ENCODE assay signal across 25 cellular contexts in genomic region chr2:239693330-239693729, GRCh38.
A peak's percentile ranks its signal among the peaks of the same experiment; 100 is the strongest.
DNase-seq lines count a peak whose midpoint lies in the region; ATAC-seq, FAIRE-seq and TF ChIP-seq lines count a peak whose summit lies in the region.
"Had no signal": no experiment of that assay in that cellular context is flagged by ENCODE, and none has a peak within 500 bp of the region (broad histone marks: within the 10 kb centered on the region; RNA-seq: fewer than 3 reads in every experiment).

No MANE protein-coding gene starts in this region.

- H3K9me3 ChIP-seq in HepG2 (ENCODE audit: low read length), result no peaks in the 10 kb centered on the region
- no peaks in the 10 kb centered on the region for H3K9me3 ChIP-seq in right lobe of liver
- no peaks in the 10 kb centered on the region for H3K9me3 ChIP-seq in gastrocnemius medialis
- H3K9me3 ChIP-seq: Caco-2, MG63 had no signal

- POLR2A ChIA-PET in HepG2 (lab: Yijun Ruan, JAX), result no interaction called here

- no peaks in the 10 kb centered on the region for H3K79me2 ChIP-seq in HepG2 (ENCODE audit: insufficient read depth, low read length)

- BruUV-seq in HepG2 (replicated peaks; lab: Mats Ljungman, UMichigan), result no TSS peak

- TF ChIP-seq POLR2A in HepG2 (IDR thresholded peaks at IDR 0.05; ENCODE audit: insufficient read depth in 1 of 2, low read depth in 2 of 2, low read length in 2 of 2) (no peak), right lobe of liver (IDR thresholded peaks at IDR 0.05) (no peak), gastrocnemius medialis (IDR thresholded peaks at IDR 0.05) (no peak)

- H2AFZ ChIP-seq in HepG2 (ENCODE audit: low read length), result no peak overlapping the region
- H2AFZ ChIP-seq: GM23248 had no signal

- TF ChIP-seq RAD21 in HepG2 (CRISPR knock-in tag; IDR thresholded peaks at IDR 0.05), result no peak

- H3K4me3 ChIP-seq in HepG2 (replicated peaks in 1 of 3; ENCODE audit: insufficient read depth in 1 of 3, low read depth in 2 of 3, low read length in 3 of 3), result no peak overlapping the region
- H3K4me3 ChIP-seq in right lobe of liver, result no peak overlapping the region
- no peak overlapping the region for H3K4me3 ChIP-seq in gastrocnemius medialis
- H3K4me3 ChIP-seq: GM23248, K562, MG63, SK-N-MC had no signal

- H3K4me1 ChIP-seq in HepG2 (ENCODE audit: insufficient read depth, low read length) (no peaks in the 10 kb centered on the region), right lobe of liver (no peaks in the 10 kb centered on the region), gastrocnemius medialis (peaks cover 33 to 41% of the 10 kb centered on the region in 2 donors)
- H3K4me1 ChIP-seq: Caco-2 had no signal

- TF ChIP-seq CTCF in HepG2 (CRISPR knock-in tag; IDR thresholded peaks at IDR 0.05) (no peak), right lobe of liver (IDR thresholded peaks at IDR 0.05) (no peak), gastrocnemius medialis (IDR thresholded peaks at IDR 0.05 in 4 of 5, conservative IDR thresholded peaks at IDR 0.05 in 1 of 5) (no peak)

- no peaks in the 10 kb centered on the region; the same call in 1 of the 2 replicates for H4K20me1 ChIP-seq in HepG2 (ENCODE audit: insufficient read depth, low read length)

- H3K27me3 ChIP-seq in HepG2 (ENCODE audit: control insufficient read depth in 1 of 2, insufficient read depth in 2 of 2, low read length in 2 of 2) (peaks cover 5 to 65% of the 10 kb centered on the region in 2 experiments; a peak in 4 of 5 replicates), right lobe of liver (no peaks in the 10 kb centered on the region), gastrocnemius medialis (no peaks in the 10 kb centered on the region)
- H3K27me3 ChIP-seq: MG63 had no signal

- H3K36me3 ChIP-seq in HepG2 (replicated peaks in 1 of 2; ENCODE audit: control insufficient read depth in 1 of 2, insufficient read depth in 2 of 2, low read length in 2 of 2) (no peaks in the 10 kb centered on the region), right lobe of liver (no peaks in the 10 kb centered on the region), gastrocnemius medialis (no peaks in the 10 kb centered on the region)
- H3K36me3 ChIP-seq: MG63 had no signal

- in situ Hi-C loops in HepG2 (cut with HindIII; ENCODE audit: extremely low pct_ligation_motif_present, low pct_unique_long_range_greater_than_20kb), result no loop called here
- in situ Hi-C loops in gastrocnemius medialis (cut with MboI; ENCODE audit: low sequenced_read_pairs in 4 of 4), result no loop called here

- H3K27ac ChIP-seq in HepG2 (ENCODE audit: extremely low read length, insufficient read depth, low read length) (no peak overlapping the region), right lobe of liver (no peak overlapping the region), gastrocnemius medialis (peak overlapping the region in 3 of 4 donors; percentile 79 to 83 (median 83))
- H3K27ac ChIP-seq: GM23248, RWPE1, SK-N-MC had no signal

- DNase-seq in HepG2 (ENCODE audit: low spot score) (no peak), right lobe of liver (no peak), left lobe of liver (ENCODE audit: low spot score) (peak; percentile 31), gastrocnemius medialis (no peak), NCI-H1048 (lab: John Stamatoyannopoulos, UW) (no peak)
- DNase-seq: Caco-2, DMS 273 treated with DMSO at 0.1 percent for 48 hours, DMS79 treated with DMSO at 0.1 percent for 48 hours, GM23248, H9, HFFc6, MG63, NCI-H1417 treated with DMSO at 0.1 percent for 48 hours, NCI-H187, NCI-H2227 treated with DMSO at 0.1 percent for 48 hours, NCI-H510A, NCI-H748 treated with DMSO at 0.1 percent for 48 hours, SHP77 treated with DMSO at 0.1 percent for 48 hours had no signal

- H3K4me2 ChIP-seq in HepG2 (ENCODE audit: low read depth, low read length), result no peak overlapping the region

- FAIRE-seq in HepG2 (lab: Jason Lieb, UNC), result no peak
- FAIRE-seq: A204.1, GM12891, K562 had no signal

- TF ChIP-seq EP300 in HepG2 (IDR thresholded peaks at IDR 0.05; ENCODE audit: low read depth in 2 of 2, low read length in 2 of 2), result no peak
- no peak for TF ChIP-seq EP300 in HepG2 (CRISPR knock-in tag; IDR thresholded peaks at IDR 0.05; ENCODE audit: borderline replicate concordance)

- H3K9ac ChIP-seq in HepG2 (ENCODE audit: insufficient read depth, low read depth, low read length), result no peak overlapping the region
- H3K9ac ChIP-seq: GM23248 had no signal

- intact Hi-C loops in HepG2 (cut with micrococcal nuclease; ENCODE audit: unreplicated experiment), result no loop called here
- intact Hi-C loops in right lobe of liver (cut with DNase I), result no loop called here
- intact Hi-C loops in gastrocnemius medialis (cut with DNase I; ENCODE audit: low total_unique reads), result loop anchor here (2.0 to 5.0 kb wide), 3 partner anchors 63 to 291 kb away; partner anchors contain the start of gene HDAC4

- CTCF ChIA-PET in HepG2 (lab: Yijun Ruan, JAX; ENCODE audit: low intra/inter-chr PET ratio, low total read pairs), result no interaction called here

- ATAC-seq in HepG2 (no peak), right lobe of liver (no peak), left lobe of liver (no peak), gastrocnemius medialis (no peak), GM19023 (IDR thresholded peaks at IDR 0.05; ENCODE audit: unreplicated experiment) (no peak), HG02798 (IDR thresholded peaks at IDR 0.05; ENCODE audit: poor library complexity, unreplicated experiment) (no peak)
- ATAC-seq: K562 had no signal

- 48% methylated on average over 11 of the region's 11 CpGs for WGBS in HepG2 (ENCODE audit: low lambda C conversion rate)
- WGBS in right lobe of liver (ENCODE audit: insufficient coverage, low coverage, low lambda C conversion rate, missing lambda C conversion rate), result 61% methylated on average over 11 of the region's 11 CpGs

TF ChIP-seq in HepG2, 621 proteins besides CTCF, POLR2A, EP300 and RAD21:
- no peak for TF ChIP-seq ZGPAT (CRISPR knock-in tag; IDR thresholded peaks at IDR 0.05)
- TF ChIP-seq MNT (IDR thresholded peaks at IDR 0.05), result peak; percentile 82
TF ChIP-seq in HepG2: peak in this region for 1.

Comparison
In these comparisons a context has a peak if more than half of its experiments do, and no peak if none do; other contexts are left out.
1. H3K27ac ChIP-seq: peak in gastrocnemius medialis (3 of 4); none in HepG2 (single experiment) and right lobe of liver (0 of 3).